Comparison of ENCODE assay signal across 17 cellular contexts in genomic region chr16:11045846-11046245, GRCh38.
A peak's percentile ranks its signal among the peaks of the same experiment; 100 is the strongest.
DNase-seq lines count a peak whose midpoint lies in the region; ATAC-seq and TF ChIP-seq lines count a peak whose summit lies in the region.
"Had no signal": no experiment of that assay in that cellular context is flagged by ENCODE, and none has a peak within 500 bp of the region (broad histone marks: within the 10 kb centered on the region; RNA-seq: fewer than 3 reads in every experiment).

No MANE protein-coding gene starts in this region.

- intact Hi-C loops in Right ventricle myocardium superior (cut with DNase I): no loop called here
- intact Hi-C loops in Right ventricle myocardium inferior (cut with DNase I): loop anchor here (5.0 kb wide), 1 partner anchor 64 kb away; no protein-coding TSS in a partner anchor
- intact Hi-C loops in uterus (cut with DNase I; ENCODE audit: low total_unique reads): no loop called here

- no peak for TF ChIP-seq CTCF in uterus (IDR thresholded peaks at IDR 0.05)

- DNase-seq in Right ventricle myocardium superior (no peak), Right ventricle myocardium inferior (ENCODE audit: missing footprints) (no peak), RPMI7951 (ENCODE audit: low read depth) (peak; percentile 61), hepatic stellate cell (ENCODE audit: low spot score) (peak; percentile 37), uterus (no peak), activated gamma-delta T cell treated with Interleukin-2 at 50 U/mL for 16 hours (no peak), DMS79 treated with DMSO at 0.1 percent for 48 hours (lab: John Stamatoyannopoulos, UW) (no peak)
- DNase-seq: activated B cell treated with CpG ODN at 0.5 μM for 24 hours; GF-D8; midbrain; NCI-H1694 treated with DMSO at 0.1 percent for 48 hours; stimulated activated CD4-positive, alpha-beta T cell treated with anti-CD3 and anti-CD28 coated beads, Interleukin-2, amount 100 ng/mL, for 24 hours; stimulated activated naive CD4-positive, alpha-beta T cell; thyroid gland had no signal

- H3K4me3 ChIP-seq in uterus: no peak overlapping the region
- H3K4me3 ChIP-seq: SJCRH30, thyroid gland had no signal

- no peaks in the 10 kb centered on the region for H3K9me3 ChIP-seq in uterus
- H3K9me3 ChIP-seq: SJCRH30, thyroid gland had no signal

- no peaks in the 10 kb centered on the region for H3K27me3 ChIP-seq in uterus
- H3K27me3 ChIP-seq: SJCRH30, thyroid gland had no signal

- peak overlapping the region; percentile 72 to 79 for H3K27ac ChIP-seq in uterus
- H3K27ac ChIP-seq: SJCRH30, thyroid gland had no signal

- H3K4me1 ChIP-seq in uterus: peaks cover 3 to 19% of the 10 kb centered on the region in 2 donors

- H3K36me3 ChIP-seq in uterus: no peaks in the 10 kb centered on the region
- H3K36me3 ChIP-seq: SJCRH30 had no signal

- peak; percentile 44 for ATAC-seq in Right ventricle myocardium superior (ENCODE audit: poor library complexity)
- no peak for ATAC-seq in Right ventricle myocardium inferior
- ATAC-seq in HG03520 (IDR thresholded peaks at IDR 0.05; ENCODE audit: unreplicated experiment): no peak
- ATAC-seq: natural killer cell treated with Interleukin-12 subunit alpha and Interleukin-12 subunit beta and Interleukin-15 and Interleukin-18, amount 100 ng/mL, for 72 hours had no signal

- no peak for TF ChIP-seq POLR2A in uterus (IDR thresholded peaks at IDR 0.05)

Comparison
In these comparisons a context has a peak if more than half of its experiments do, and no peak if none do; other contexts are left out.
1. DNase-seq: peak in RPMI7951 (single experiment) and hepatic stellate cell (single experiment); none in Right ventricle myocardium superior (single experiment), Right ventricle myocardium inferior (single experiment), uterus (0 of 2), activated gamma-delta T cell treated with Interleukin-2 at 50 U/mL for 16 hours (single experiment) and DMS79 treated with DMSO at 0.1 percent for 48 hours (single experiment).